19 cellular contexts compared by ENCODE assay signal in the genomic region with DNA sequence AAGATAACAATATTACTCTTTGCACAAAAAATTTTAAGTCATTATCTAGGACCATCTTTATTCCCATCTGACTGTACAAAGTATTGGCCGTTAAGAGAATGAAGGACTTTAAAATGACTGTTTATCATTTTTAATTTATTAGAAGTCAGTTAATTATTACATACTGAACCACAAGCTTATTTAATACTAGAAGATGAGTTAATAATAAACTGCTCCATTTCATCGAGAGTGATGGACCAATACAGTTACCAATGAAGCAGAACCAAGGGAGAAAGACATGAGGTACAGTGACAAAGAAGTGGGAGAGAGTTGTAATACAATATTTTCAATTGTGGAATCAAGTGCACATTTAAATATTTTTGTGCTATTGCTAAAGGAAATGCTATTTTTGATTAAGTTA.
"Had no signal": no experiment of that assay in that cellular context is flagged by ENCODE, and none has a peak within 500 bp of the region (broad histone marks: within the 10 kb centered on the region; RNA-seq: fewer than 3 reads in every experiment).

No MANE protein-coding gene starts in this region.

- FAIRE-seq: colon, endothelial cell of umbilical vein, frontal cortex, islet of Langerhans, keratinocyte had no signal

- DNase-seq: dermis blood vessel endothelial cell; dorsolateral prefrontal cortex; effector CD4-positive, alpha-beta T cell; effector memory CD4-positive, alpha-beta T cell; foreskin keratinocyte; glutamatergic neuron; head of caudate nucleus; heart right ventricle; hippocampal formation; left cardiac atrium; left lung; left ventricle myocardium superior; lower lobe of right lung; mesenchymal stem cell had no signal
